ENCODE assay signal across 8 cellular contexts in genomic region chr11:134360050-134360835, GRCh38. TPM values are rescaled to one million over a fixed set of nuclear protein-coding genes. Genes with fewer than 3 reads are reported as not detected.
A peak's percentile ranks its signal among the peaks of the same experiment; 100 is the strongest.
DNase-seq lines count a peak whose midpoint lies in the region; ATAC-seq lines count a peak whose summit lies in the region.

No MANE protein-coding gene starts in this region.

- no peak overlapping the region for H3K27ac ChIP-seq in epithelial cell of prostate

- ATAC-seq in HG03135 (IDR thresholded peaks at IDR 0.05; ENCODE audit: unreplicated experiment): peak; percentile 73

- peak; percentile 58 for DNase-seq in SIG-M5 treated with dmso at 0.1 percent for 504 hours (lab: John Stamatoyannopoulos, UW; ENCODE audit: unreplicated experiment)
- no peak for DNase-seq in SIG-M5 (lab: John Stamatoyannopoulos, UW)
- peak; percentile 47 for DNase-seq in NOMO-1 treated with DMSO at 0.1 percent for 48 hours (lab: John Stamatoyannopoulos, UW; ENCODE audit: unreplicated experiment)
- DNase-seq in activated CD8-positive, alpha-beta memory T cell treated with anti-CD3 and anti-CD28 coated beads, Interleukin-2, amount 50 U/mL, for 24 hours (ENCODE audit: extremely low read depth): peak; percentile 33
- DNase-seq in epithelial cell of prostate (ENCODE audit: low read depth, low spot score): peak; percentile 14
- DNase-seq in mucosa of gallbladder (ENCODE audit: low spot score): peak; percentile 81
- peak; percentile 90 for DNase-seq in stimulated activated CD8-positive, alpha-beta memory T cell treated with anti-CD3 and anti-CD28 coated beads, Interleukin-4, amount 100 ng/mL, for 48 hours

RNA-seq across cellular contexts. Expression of gene GLB1L2, which starts 28.5 kb away (rescaled TPM):
- 8.8 TPM for total RNA-seq in mucosa of gallbladder

RNA-seq across cellular contexts. Expression of gene B3GAT1, which starts 51.8 kb away (rescaled TPM):
- 0.20 TPM for total RNA-seq in mucosa of gallbladder
